18 cellular contexts compared by ENCODE assay signal in the genomic region with DNA sequence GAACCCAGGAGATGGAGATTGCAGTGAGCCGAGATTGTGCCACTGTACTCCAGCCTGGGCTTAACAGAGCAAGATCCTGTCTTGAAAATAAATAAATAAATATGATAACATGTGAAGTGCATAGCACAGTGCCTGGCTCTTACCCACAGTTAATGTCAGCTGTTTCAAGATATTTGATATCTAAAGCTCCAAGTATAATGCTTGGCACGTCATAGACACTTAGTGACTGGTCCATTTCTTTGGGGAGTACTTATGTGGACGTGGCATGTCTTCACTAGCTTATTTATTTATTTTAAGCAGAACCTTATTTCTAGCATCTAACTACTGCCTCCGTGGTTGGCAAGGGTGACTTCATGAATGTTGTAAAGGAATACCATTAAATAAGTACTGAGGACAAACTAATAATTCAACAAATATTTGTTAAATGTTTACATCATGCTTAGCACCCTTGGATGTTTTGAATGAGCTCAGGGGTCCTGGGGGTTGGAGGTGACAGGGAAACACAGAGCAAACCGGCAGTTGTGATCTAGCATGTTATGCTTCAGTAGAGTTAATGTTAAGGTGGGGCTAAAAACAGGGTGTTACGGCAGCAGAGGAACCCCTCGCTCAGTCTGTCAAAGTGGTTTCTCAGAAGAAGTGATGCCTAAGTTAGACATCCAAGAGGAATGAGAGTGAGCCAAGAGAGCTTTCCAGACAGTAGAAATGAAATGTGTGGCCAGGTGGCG. TPM values are rescaled to one million over a fixed set of nuclear protein-coding genes. Genes with fewer than 3 reads are reported as not detected.
DNase-seq lines count a peak whose midpoint lies in the region; ATAC-seq and TF ChIP-seq lines count a peak whose summit lies in the region.
"Had no signal": no experiment of that assay in that cellular context is flagged by ENCODE, and none has a peak within 500 bp of the region (broad histone marks: within the 10 kb centered on the region; RNA-seq: fewer than 3 reads in every experiment).

No MANE protein-coding gene starts in this region.

- intact Hi-C loops in ascending aorta (cut with DNase I): no loop called here

- H3K4me1 ChIP-seq in ACC112 (ENCODE audit: control insufficient read depth, insufficient read depth, low read length, unreplicated experiment): peaks cover 19% of the 10 kb centered on the region
- H3K4me1 ChIP-seq in DOHH2 (ENCODE audit: control insufficient read depth, low read length): peaks cover 93% of the 10 kb centered on the region
- peaks cover 6 to 61% of the 10 kb centered on the region in 2 donors for H3K4me1 ChIP-seq in ascending aorta

- no peak overlapping the region for H2AFZ ChIP-seq in ACC112 (ENCODE audit: low read length, unreplicated experiment)

- H3K4me3 ChIP-seq in ACC112 (ENCODE audit: low read depth, low read length) (no peak overlapping the region), DOHH2 (ENCODE audit: low read length) (peak overlapping the region; percentile 48), ascending aorta (no peak overlapping the region)

- H3K27ac ChIP-seq in ACC112 (ENCODE audit: low read depth, low read length) (peak overlapping the region; percentile 86; the same call in 1 of the 2 replicates), DOHH2 (ENCODE audit: low read depth, low read length) (peak overlapping the region; percentile 50), ascending aorta (peak overlapping the region; percentile 95)

- H3K27me3 Mint-ChIP-seq in nephron (ENCODE audit: low read depth): no peaks in the 10 kb centered on the region

- H3K4me2 ChIP-seq in DOHH2 (ENCODE audit: low read length): peak overlapping the region; percentile 64

- peaks cover 23% of the 10 kb centered on the region for H3F3A ChIP-seq in DOHH2 (ENCODE audit: control insufficient read depth, insufficient read depth)

- H3K36me3 Mint-ChIP-seq in nephron (ENCODE audit: low read depth): peaks cover 14% of the 10 kb centered on the region

- TF ChIP-seq CTCF in DOHH2 (IDR thresholded peaks at IDR 0.05; ENCODE audit: low read depth, low read length, poor library complexity, severe bottlenecking) (no peak), ascending aorta (IDR thresholded peaks at IDR 0.05) (no peak), nephron (IDR thresholded peaks at IDR 0.05; ENCODE audit: unreplicated experiment in 3 of 3) (no peak)

- 0 out of 2 replicates have a peak, but pooled peaks cover 4% of the 10 kb centered on the region for H3K9me3 ChIP-seq in DOHH2 (ENCODE audit: control insufficient read depth, insufficient read depth, low read length)
- no peaks in the 10 kb centered on the region for H3K9me3 ChIP-seq in ascending aorta
- H3K9me3 ChIP-seq: BE2C had no signal

- ATAC-seq in HG02852 (IDR thresholded peaks at IDR 0.05; ENCODE audit: unreplicated experiment) (no peak), GM19395 (IDR thresholded peaks at IDR 0.05; ENCODE audit: unreplicated experiment) (no peak)
- ATAC-seq: HepG2 had no signal

- H3K4me3 Mint-ChIP-seq in nephron: no peak overlapping the region

- DNase-seq in ascending aorta (ENCODE audit: low spot score in 2 of 2) (no peak), globus pallidus (ENCODE audit: low spot score) (no peak), NCI-H2029 treated with DMSO at 0.1 percent for 48 hours (lab: John Stamatoyannopoulos, UW) (no peak)
- DNase-seq: activated CD4-positive, alpha-beta T cell treated with anti-CD3 and anti-CD28 coated beads, Interleukin-2, amount 50 U/mL, for 1 hour; activated T-cell treated with anti-CD3 and anti-CD28 coated beads, Interleukin-2, amount 50 U/mL, for 1 hour; BE2C; DMS 273 treated with DMSO at 0.1 percent for 48 hours; NCI-H1930; NCI-H524; SIG-M5; stimulated activated CD4-positive, alpha-beta T cell treated with anti-CD3 and anti-CD28 coated beads, Interleukin-2, amount 100 ng/mL, for 24 hours; T1000 had no signal

- no peaks in the 10 kb centered on the region for H3K9me2 ChIP-seq in DOHH2 (replicated peaks; ENCODE audit: control insufficient read depth, low read length)

- H3K36me3 ChIP-seq in ACC112 (ENCODE audit: insufficient read depth, low read length): no peaks in the 10 kb centered on the region
- H3K36me3 ChIP-seq in DOHH2 (ENCODE audit: control insufficient read depth, low read length): peaks cover 7% of the 10 kb centered on the region
- H3K36me3 ChIP-seq in ascending aorta: no peaks in the 10 kb centered on the region
- H3K36me3 ChIP-seq: BE2C had no signal

- no peaks in the 10 kb centered on the region for H3K9me3 Mint-ChIP-seq in nephron

- H3K27ac Mint-ChIP-seq in nephron: peak overlapping the region; percentile 9 to 93 (median 68)

- no peaks in the 10 kb centered on the region for H3K27me3 ChIP-seq in ACC112 (ENCODE audit: insufficient read depth, low read length)
- no peaks in the 10 kb centered on the region for H3K27me3 ChIP-seq in DOHH2 (ENCODE audit: control insufficient read depth, low read length)
- no peaks in the 10 kb centered on the region for H3K27me3 ChIP-seq in ascending aorta
- H3K27me3 ChIP-seq: BE2C had no signal

- H3K4me1 Mint-ChIP-seq in nephron: peaks cover 60% of the 10 kb centered on the region

- no peaks in the 10 kb centered on the region for H4K20me1 ChIP-seq in DOHH2 (ENCODE audit: control insufficient read depth, insufficient read depth, low read depth, low read length)

- H3K79me2 ChIP-seq in ACC112 (ENCODE audit: control insufficient read depth, insufficient read depth, low read length, unreplicated experiment) (peaks cover 23% of the 10 kb centered on the region), DOHH2 (ENCODE audit: control insufficient read depth, low read length) (peaks cover 94% of the 10 kb centered on the region)

RNA-seq across cellular contexts. Expression of a gene that starts 18.9 kb away (rescaled TPM):
- 59.2 TPM for total RNA-seq in ascending aorta
